Comparison of ENCODE assay signal across 1 cellular context in genomic region chr1:147245586-147246021, GRCh38.
TF ChIP-seq lines count a peak whose summit lies in the region.

No MANE protein-coding gene starts in this region.

TF ChIP-seq in K562, 482 proteins besides CTCF, POLR2A, EP300 and RAD21 (continued from another document and continues in another):
- TF ChIP-seq PKNOX1 (IDR thresholded peaks at IDR 0.05) (no peak), ZBTB5 (IDR thresholded peaks at IDR 0.05) (0 out of 2 replicates have a peak, but pooled peaks have one; percentile 20), ZNF239 (CRISPR knock-in tag; IDR thresholded peaks at IDR 0.05) (no peak), CBX3 (IDR thresholded peaks at IDR 0.05; ENCODE audit: borderline replicate concordance in 1 of 2, low read length in 2 of 2) (no peak), KHSRP (IDR thresholded peaks at IDR 0.05) (no peak), ARNT (IDR thresholded peaks at IDR 0.05) (no peak), ZNF407 (IDR thresholded peaks at IDR 0.05; ENCODE audit: low read depth) (no peak), KDM2B (CRISPR knock-in tag; IDR thresholded peaks at IDR 0.05) (no peak), MYC (IDR thresholded peaks at IDR 0.05; ENCODE audit: low read depth, low read length) (no peak), MYC (CRISPR knock-in tag; IDR thresholded peaks at IDR 0.05; ENCODE audit: borderline replicate concordance, low read depth) (no peak), PREB (CRISPR knock-in tag; IDR thresholded peaks at IDR 0.05) (no peak), NR2C2 (CRISPR knock-in tag; IDR thresholded peaks at IDR 0.05) (no peak), NR2C2 (tag; IDR thresholded peaks at IDR 0.05) (peak; percentile 32; the same call in 1 of the 2 replicates), MXI1 (IDR thresholded peaks at IDR 0.05; ENCODE audit: low read depth, low read length) (no peak), USF2 (CRISPR knock-in tag; IDR thresholded peaks at IDR 0.05) (no peak), HMG20A (CRISPR knock-in tag; conservative IDR thresholded peaks at IDR 0.05) (no peak), ZNF696 (CRISPR knock-in tag; conservative IDR thresholded peaks at IDR 0.05) (no peak), MTA2 (IDR thresholded peaks at IDR 0.05; ENCODE audit: low read depth) (no peak), ESRRA (IDR thresholded peaks at IDR 0.05; ENCODE audit: borderline replicate concordance, low read depth) (no peak), REST (CRISPR knock-in tag; IDR thresholded peaks at IDR 0.05; ENCODE audit: low read depth) (no peak), MYNN (IDR thresholded peaks at IDR 0.05) (no peak), MYNN (CRISPR knock-in tag; IDR thresholded peaks at IDR 0.05) (no peak), HMBOX1 (IDR thresholded peaks at IDR 0.05) (no peak), ZNF274 (IDR thresholded peaks at IDR 0.05; ENCODE audit: borderline replicate concordance, low read depth, low read length) (no peak), KLF13 (tag; IDR thresholded peaks at IDR 0.05; ENCODE audit: borderline replicate concordance, low read depth) (no peak), ZNF224 (CRISPR knock-in tag; IDR thresholded peaks at IDR 0.05) (no peak), ZC3H11A (IDR thresholded peaks at IDR 0.05; ENCODE audit: low read depth, low read length) (no peak), NFYB (IDR thresholded peaks at IDR 0.05; ENCODE audit: extremely low read depth, insufficient read length) (no peak), ATF6 (CRISPR knock-in tag; IDR thresholded peaks at IDR 0.05) (no peak), ZNF655 (CRISPR knock-in tag; IDR thresholded peaks at IDR 0.05) (no peak), ZNF79 (CRISPR knock-in tag; IDR thresholded peaks at IDR 0.05; ENCODE audit: low read depth) (no peak)
